In genomic region chrX:111869639-111870034, GRCh38 we compare ENCODE assay signal across 8 cellular contexts. TPM values are rescaled to one million over a fixed set of nuclear protein-coding genes. Genes with fewer than 3 reads are reported as not detected.
DNase-seq lines count a peak whose midpoint lies in the region; ATAC-seq and TF ChIP-seq lines count a peak whose summit lies in the region.

No MANE protein-coding gene starts in this region.

- H3K9ac ChIP-seq in endodermal cell (ENCODE audit: extremely low read depth, low read length, poor library complexity, severe bottlenecking) = no peak overlapping the region

- H3K4me1 Mint-ChIP-seq in endodermal cell = peaks cover 19% of the 10 kb centered on the region

- H3K27me3 ChIP-seq in endodermal cell (ENCODE audit: control insufficient read depth, insufficient read depth, low read length, poor library complexity, severe bottlenecking) = no peaks in the 10 kb centered on the region

- H3K4me3 ChIP-seq in endodermal cell (ENCODE audit: low read length) = no peak overlapping the region

- H3K36me3 ChIP-seq in endodermal cell (ENCODE audit: control insufficient read depth, insufficient read depth, low read length) = no peaks in the 10 kb centered on the region

- peaks cover 2% of the 10 kb centered on the region for H3K36me3 Mint-ChIP-seq in endodermal cell (ENCODE audit: low read depth)

- H3K27ac ChIP-seq in RWPE1 (no peak overlapping the region), endodermal cell (ENCODE audit: low read depth, low read length) (no peak overlapping the region)

- no peaks in the 10 kb centered on the region for H3K4me1 ChIP-seq in endodermal cell (ENCODE audit: control insufficient read depth, insufficient read depth, low read length)

- peak; percentile 78 for ATAC-seq in GM21723 (IDR thresholded peaks at IDR 0.05; ENCODE audit: unreplicated experiment)

- H3K27ac Mint-ChIP-seq in endodermal cell = peak overlapping the region; percentile 89

- H3K27me3 Mint-ChIP-seq in endodermal cell (ENCODE audit: insufficient read depth) = no peaks in the 10 kb centered on the region

- CTCF ChIA-PET in RWPE1 (lab: Yijun Ruan, JAX) = interaction anchor here (0.6 to 0.7 kb wide), 2 partner anchors 10 to 1018 kb away, joined by 3 read pairs; no protein-coding TSS in a partner anchor

- peak; percentile 60 for TF ChIP-seq CTCF in RWPE1 (conservative IDR thresholded peaks at IDR 0.05; ENCODE audit: low read depth)
- TF ChIP-seq CTCF in endodermal cell (conservative IDR thresholded peaks at IDR 0.05) = peak; percentile 94

- H3K9me3 ChIP-seq in endodermal cell (ENCODE audit: control insufficient read depth, low read length) = no peaks in the 10 kb centered on the region

- DNase-seq in stimulated activated CD4-positive, alpha-beta T cell treated with anti-CD3 and anti-CD28 coated beads, Interleukin-2, amount 100 ng/mL, for 48 hours = peak; percentile 0 to 11
- no peak for DNase-seq in stimulated activated CD4-positive, alpha-beta T cell treated with anti-CD3 and anti-CD28 coated beads, Interleukin-2, amount 100 ng/mL, for 24 hours
- DNase-seq in HT-29 (ENCODE audit: low spot score) (peak; percentile 75), RWPE1 (ENCODE audit: low spot score) (peak; percentile 5), endodermal cell (peak; percentile 84), medulla oblongata (ENCODE audit: extremely low spot score) (peak; percentile 71), cortex of kidney (lab: John Stamatoyannopoulos, UW) (no peak)

- POLR2A ChIA-PET in RWPE1 (lab: Yijun Ruan, JAX; ENCODE audit: low non-redundant PET) = no interaction called here

- no peak overlapping the region for H3K4me3 Mint-ChIP-seq in endodermal cell

- H3K9me3 Mint-ChIP-seq in endodermal cell = peaks cover 2% of the 10 kb centered on the region

- WGBS in endodermal cell (ENCODE audit: insufficient coverage in 1 of 2, insufficient read length in 1 of 2), 2 experiments = 41% methylated on average over 1 of the region's 1 CpG; no CpG with 5 or more reads in 1 of the 2 experiments

RNA-seq across cellular contexts. Expression of gene TRPC5OS, which starts 6.3 kb away (rescaled TPM):
- not detected in 2 replicates for total RNA-seq in HT-29 (2014; rRNA removed; shearing (Covaris generic))
- total RNA-seq in endodermal cell = not detected
- polyA plus RNA-seq in endodermal cell (2013, experiment 1 of 2) = not detected
- 0.12 TPM for polyA plus RNA-seq in endodermal cell (2013, experiment 2 of 2)

Comparison
In these comparisons a context has a peak if more than half of its experiments do, and no peak if none do; other contexts are left out.
1. DNase-seq: peak in stimulated activated CD4-positive, alpha-beta T cell treated with anti-CD3 and anti-CD28 coated beads, Interleukin-2, amount 100 ng/mL, for 48 hours (2 of 2), HT-29 (single experiment), RWPE1 (single experiment), endodermal cell (single experiment) and medulla oblongata (single experiment); none in stimulated activated CD4-positive, alpha-beta T cell treated with anti-CD3 and anti-CD28 coated beads, Interleukin-2, amount 100 ng/mL, for 24 hours (0 of 2) and cortex of kidney (single experiment).